In genomic region chr9:94160594-94161501, GRCh38 we compare ENCODE assay signal across 1 cellular context.
TF ChIP-seq lines count a peak whose summit lies in the region.

No MANE protein-coding gene starts in this region.

TF ChIP-seq in K562, 482 proteins besides CTCF, POLR2A, EP300 and RAD21 (continued from another document):
- no peak for TF ChIP-seq SRSF9 (IDR thresholded peaks at IDR 0.05; ENCODE audit: borderline replicate concordance, low read depth, low read length)
- TF ChIP-seq MAZ (CRISPR knock-in tag; conservative IDR thresholded peaks at IDR 0.05 in 1 of 2, IDR thresholded peaks at IDR 0.05 in 1 of 2) = 0 out of 4 replicates have a peak, but pooled peaks of 1 of the 2 experiments have one; percentile 17
- TF ChIP-seq PRPF4 (IDR thresholded peaks at IDR 0.05; ENCODE audit: insufficient read depth, low read depth, low read length, poor library complexity, severe bottlenecking) = no peak
- 0 out of 2 replicates have a peak, but pooled peaks have one; percentile 41 for TF ChIP-seq FOXJ2 (tag; IDR thresholded peaks at IDR 0.05)
- TF ChIP-seq DEAF1 (CRISPR knock-in tag; IDR thresholded peaks at IDR 0.05) = no peak
- no peak for TF ChIP-seq KLF6 (CRISPR knock-in tag; IDR thresholded peaks at IDR 0.05; ENCODE audit: borderline replicate concordance)
- no peak for TF ChIP-seq SMARCA4 (IDR thresholded peaks at IDR 0.05)
- peak; percentile 97 for TF ChIP-seq ZNF384 (IDR thresholded peaks at IDR 0.05; ENCODE audit: low read depth, low read length)
- TF ChIP-seq ZNF75A (CRISPR knock-in tag; IDR thresholded peaks at IDR 0.05) = no peak
- 0 out of 2 replicates have a peak, but pooled peaks have one; percentile 23 for TF ChIP-seq JUND (IDR thresholded peaks at IDR 0.05; ENCODE audit: borderline replicate concordance, low read depth, low read length)
- TF ChIP-seq JUND (tag; IDR thresholded peaks at IDR 0.05; ENCODE audit: borderline replicate concordance, low read depth, low read length) = no peak
- TF ChIP-seq THRAP3 (IDR thresholded peaks at IDR 0.05; ENCODE audit: borderline replicate concordance) = no peak
- no peak for TF ChIP-seq ARID2 (IDR thresholded peaks at IDR 0.05)
- no peak for TF ChIP-seq PHB (CRISPR knock-in tag; IDR thresholded peaks at IDR 0.05)
- no peak for TF ChIP-seq HDAC1 (IDR thresholded peaks at IDR 0.05)
- no peak for TF ChIP-seq ILF3 (IDR thresholded peaks at IDR 0.05; ENCODE audit: borderline replicate concordance)
- no peak for TF ChIP-seq BRF2 (IDR thresholded peaks at IDR 0.05; ENCODE audit: borderline replicate concordance, insufficient read depth, insufficient read length)
- TF ChIP-seq GABPA (tag; conservative IDR thresholded peaks at IDR 0.05; ENCODE audit: low read depth) = no peak
- no peak for TF ChIP-seq FOXM1 (IDR thresholded peaks at IDR 0.05; ENCODE audit: low read depth)
- TF ChIP-seq FOXM1 (CRISPR knock-in tag; IDR thresholded peaks at IDR 0.05; ENCODE audit: low read depth) = no peak
- no peak for TF ChIP-seq STAT5B (CRISPR knock-in tag; IDR thresholded peaks at IDR 0.05)
- no peak for TF ChIP-seq FUS (optimal IDR thresholded peaks at IDR 0.05; ENCODE audit: low read depth, low read length)
- no peak for TF ChIP-seq FIP1L1 (IDR thresholded peaks at IDR 0.05; ENCODE audit: low read depth, low read length, poor library complexity, severe bottlenecking)
- TF ChIP-seq ZNF175 (CRISPR knock-in tag; IDR thresholded peaks at IDR 0.05; ENCODE audit: low read depth) = peak; percentile 65
- TF ChIP-seq POLR2H (tag; IDR thresholded peaks at IDR 0.05; ENCODE audit: low read depth) = no peak
- TF ChIP-seq ZNF584 (CRISPR knock-in tag; IDR thresholded peaks at IDR 0.05; ENCODE audit: low read depth) = peak; percentile 83
- TF ChIP-seq BACH1 (tag; IDR thresholded peaks at IDR 0.05) = 0 out of 2 replicates have a peak, but pooled peaks have one; percentile 24
- 0 out of 2 replicates have a peak, but pooled peaks have one; percentile 56 for TF ChIP-seq ZNF395 (CRISPR knock-in tag; IDR thresholded peaks at IDR 0.05)
- TF ChIP-seq ARID3B (CRISPR knock-in tag; IDR thresholded peaks at IDR 0.05; ENCODE audit: borderline replicate concordance) = no peak
- TF ChIP-seq STAT6 (CRISPR knock-in tag; IDR thresholded peaks at IDR 0.05) = no peak
- peak; percentile 71 for TF ChIP-seq CEBPG (CRISPR knock-in tag; IDR thresholded peaks at IDR 0.05)
- peak; percentile 47 to 50; a peak in 2 of 4 replicates for TF ChIP-seq CEBPG (tag; conservative IDR thresholded peaks at IDR 0.05 in 1 of 2, IDR thresholded peaks at IDR 0.05 in 1 of 2)
- no peak for TF ChIP-seq PPARD (CRISPR knock-in tag; IDR thresholded peaks at IDR 0.05)
